ENCODE assay signal across 8 cellular contexts in genomic region chr12:89351489-89352241, GRCh38. TPM values are rescaled to one million over a fixed set of nuclear protein-coding genes. Genes with fewer than 3 reads are reported as not detected.
DNase-seq lines count a peak whose midpoint lies in the region; ATAC-seq and TF ChIP-seq lines count a peak whose summit lies in the region.

No MANE protein-coding gene starts in this region.

- TF ChIP-seq CTCF in thoracic aorta (IDR thresholded peaks at IDR 0.05), result no peak

- H3K4me2 ChIP-seq in Karpas-422 (ENCODE audit: low read depth, low read length, poor library complexity, severe bottlenecking), result peak overlapping the region; percentile 84

- no peak overlapping the region for H2AFZ ChIP-seq in ACC112 (ENCODE audit: low read length, unreplicated experiment)
- H2AFZ ChIP-seq in Karpas-422 (ENCODE audit: low read length), result peak overlapping the region; percentile 65; the same call in 1 of the 2 replicates

- 0 out of 2 replicates have a peak, but pooled peaks cover 3% of the 10 kb centered on the region for H4K20me1 ChIP-seq in Karpas-422 (ENCODE audit: insufficient read depth, low read depth, low read length)

- H3K4me3 ChIP-seq in ACC112 (ENCODE audit: low read depth, low read length), result peak overlapping the region; percentile 93
- H3K4me3 ChIP-seq in Karpas-422 (ENCODE audit: low read length), result peak overlapping the region; percentile 89
- peak overlapping the region; percentile 75 for H3K4me3 ChIP-seq in effector memory CD4-positive, alpha-beta T cell (ENCODE audit: insufficient read depth, low read depth, low read length, poor library complexity, severe bottlenecking)
- H3K4me3 ChIP-seq in mucosa of rectum (ENCODE audit: low read length in 2 of 2), result peak overlapping the region; percentile 96
- H3K4me3 ChIP-seq in thoracic aorta, result peak overlapping the region; percentile 76

- peaks cover 56% of the 10 kb centered on the region for H3K79me2 ChIP-seq in ACC112 (ENCODE audit: control insufficient read depth, insufficient read depth, low read length, unreplicated experiment)
- peaks cover 38% of the 10 kb centered on the region for H3K79me2 ChIP-seq in Karpas-422 (ENCODE audit: low read length)

- H3K9me3 ChIP-seq in Karpas-422 (ENCODE audit: low read length), result no peaks in the 10 kb centered on the region
- no peaks in the 10 kb centered on the region for H3K9me3 ChIP-seq in effector memory CD4-positive, alpha-beta T cell (ENCODE audit: control insufficient read depth, low read length)
- no peaks in the 10 kb centered on the region for H3K9me3 ChIP-seq in mucosa of rectum (ENCODE audit: control insufficient read depth in 2 of 2, low read length in 2 of 2)
- H3K9me3 ChIP-seq in thoracic aorta, result no peaks in the 10 kb centered on the region

- ATAC-seq in GM19035 (IDR thresholded peaks at IDR 0.05; ENCODE audit: unreplicated experiment), result peak; percentile 33
- ATAC-seq in thoracic aorta (ENCODE audit: insufficient number of reproducible peaks, low FRiP score, low read depth), result no peak
- no peak for ATAC-seq in GM21528 (IDR thresholded peaks at IDR 0.05; ENCODE audit: low FRiP score, unreplicated experiment)

- DNase-seq in Karpas-422 (peak; percentile 77), thoracic aorta (ENCODE audit: low spot score) (no peak)
- DNase-seq in activated CD4-positive, alpha-beta T cell treated with anti-CD3 and anti-CD28 coated beads, Interleukin-2, amount 50 U/mL, for 48 hours, result peak; percentile 45 to 48
- peak; percentile 6 to 19 (median 11) for DNase-seq in effector memory CD4-positive, alpha-beta T cell

- H3K9me2 ChIP-seq in Karpas-422 (replicated peaks; ENCODE audit: insufficient read depth, low read length), result no peaks in the 10 kb centered on the region

- H3K9ac ChIP-seq in Karpas-422 (ENCODE audit: low read length), result peak overlapping the region; percentile 88
- H3K9ac ChIP-seq in mucosa of rectum (ENCODE audit: low read depth in 1 of 2, low read length in 2 of 2), result peak overlapping the region; percentile 91 to 94

- H3K36me3 ChIP-seq in ACC112 (ENCODE audit: insufficient read depth, low read length) (peaks cover 27% of the 10 kb centered on the region), Karpas-422 (ENCODE audit: insufficient read depth, low read length) (peaks cover 9% of the 10 kb centered on the region; the same call in 1 of the 2 replicates), mucosa of rectum (ENCODE audit: control insufficient read depth in 2 of 2, insufficient read depth in 2 of 2, low read length in 2 of 2) (peaks cover 9 to 15% of the 10 kb centered on the region in 2 donors), thoracic aorta (no peaks in the 10 kb centered on the region)
- H3K36me3 ChIP-seq in effector memory CD4-positive, alpha-beta T cell (ENCODE audit: control insufficient read depth, insufficient read depth, low read length), result no peaks in the 10 kb centered on the region

- H3K27me3 ChIP-seq in ACC112 (ENCODE audit: insufficient read depth, low read length) (no peaks in the 10 kb centered on the region), Karpas-422 (ENCODE audit: low read length) (no peaks in the 10 kb centered on the region), mucosa of rectum (ENCODE audit: control insufficient read depth in 2 of 2, insufficient read depth in 2 of 2, low read length in 2 of 2) (no peaks in the 10 kb centered on the region), thoracic aorta (replicated peaks; ENCODE audit: insufficient read depth) (no peaks in the 10 kb centered on the region)
- no peaks in the 10 kb centered on the region for H3K27me3 ChIP-seq in effector memory CD4-positive, alpha-beta T cell (replicated peaks; ENCODE audit: control insufficient read depth, insufficient read depth, low read length, poor library complexity, severe bottlenecking)

- H3K4me1 ChIP-seq in ACC112 (ENCODE audit: control insufficient read depth, insufficient read depth, low read length, unreplicated experiment), result peaks cover 36% of the 10 kb centered on the region
- H3K4me1 ChIP-seq in Karpas-422 (ENCODE audit: low read length), result peaks cover 64% of the 10 kb centered on the region
- peaks cover 21% of the 10 kb centered on the region for H3K4me1 ChIP-seq in effector memory CD4-positive, alpha-beta T cell (ENCODE audit: control insufficient read depth, insufficient read depth, low read length, poor library complexity, severe bottlenecking)
- H3K4me1 ChIP-seq in mucosa of rectum (ENCODE audit: control insufficient read depth in 2 of 2, insufficient read depth in 2 of 2, low read length in 2 of 2), result peaks cover 36 to 49% of the 10 kb centered on the region in 2 donors
- H3K4me1 ChIP-seq in thoracic aorta (ENCODE audit: control insufficient read depth in 1 of 2, low read depth in 2 of 2), result peaks cover 13 to 54% of the 10 kb centered on the region in 2 donors

- H3K27ac ChIP-seq in ACC112 (ENCODE audit: low read depth, low read length) (peak overlapping the region; percentile 86), Karpas-422 (ENCODE audit: low read length) (peak overlapping the region; percentile 94), mucosa of rectum (ENCODE audit: low read depth in 2 of 2, low read length in 2 of 2) (peak overlapping the region; percentile 100), thoracic aorta (peak overlapping the region; percentile 97 to 99)
- peak overlapping the region; percentile 43 for H3K27ac ChIP-seq in effector memory CD4-positive, alpha-beta T cell (ENCODE audit: insufficient read depth, low read length, poor library complexity, severe bottlenecking)

RNA-seq across cellular contexts. Expression of gene DUSP6, which starts 0.6 kb away (rescaled TPM):
- 67.2 and 109 TPM in 2 replicates for total RNA-seq in Karpas-422 (2014; rRNA removed; shearing (Covaris generic); ENCODE audit: low replicate concordance)
- total RNA-seq in thoracic aorta, result 100 to 1,000 TPM; 103 to 147 TPM

Comparison
In these comparisons a context has a peak if more than half of its experiments do, and no peak if none do; other contexts are left out.
1. H3K27ac ChIP-seq: peak in every context shown above with its lines; median percentile 100 in mucosa of rectum; 98 in thoracic aorta; 94 in Karpas-422; 86 in ACC112; 43 in effector memory CD4-positive, alpha-beta T cell.